ENCODE assay signal across 2 cellular contexts in the genomic region with DNA sequence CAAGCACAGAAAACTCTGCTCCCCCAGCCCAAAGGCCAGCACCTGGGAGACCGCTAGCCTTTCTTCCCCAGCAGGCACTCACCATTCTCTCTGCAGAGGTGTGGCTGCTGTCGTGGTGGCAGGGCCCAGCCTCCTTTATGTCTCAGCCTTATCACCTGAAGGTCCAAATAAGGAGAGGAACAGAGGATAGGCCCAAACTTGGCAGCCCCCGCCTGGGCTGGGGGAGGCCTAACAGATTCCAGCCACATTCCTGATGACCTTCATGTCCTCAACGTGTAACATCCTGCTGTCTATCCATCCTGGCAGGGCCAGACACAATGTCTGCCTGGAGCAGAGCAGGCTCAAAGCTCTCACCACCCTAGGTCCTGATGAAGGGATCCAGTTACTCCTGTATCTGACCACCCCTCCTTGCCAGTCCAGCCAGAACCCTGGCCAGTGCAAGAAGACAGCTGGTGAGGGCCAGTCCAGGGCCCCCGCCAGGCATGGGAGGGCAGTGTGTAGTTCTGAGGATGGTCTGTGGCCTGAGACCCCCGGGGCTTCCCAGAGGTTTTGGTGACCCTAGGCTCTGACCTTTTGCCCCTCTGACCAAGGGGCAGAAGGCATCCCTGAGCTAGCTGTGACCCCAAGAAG.
TF ChIP-seq lines count a peak whose summit lies in the region.

A gene with protein sequence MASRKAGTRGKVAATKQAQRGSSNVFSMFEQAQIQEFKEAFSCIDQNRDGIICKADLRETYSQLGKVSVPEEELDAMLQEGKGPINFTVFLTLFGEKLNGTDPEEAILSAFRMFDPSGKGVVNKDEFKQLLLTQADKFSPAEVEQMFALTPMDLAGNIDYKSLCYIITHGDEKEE (minus strand): TSS at position 112 of the 630 bp plus-strand sequence. CDS start 27 bp downstream, at position 85.

TF ChIP-seq in SK-N-SH, 30 proteins besides CTCF, POLR2A, EP300 and RAD21 (continued from another document):
- TF ChIP-seq, protein P1, sequence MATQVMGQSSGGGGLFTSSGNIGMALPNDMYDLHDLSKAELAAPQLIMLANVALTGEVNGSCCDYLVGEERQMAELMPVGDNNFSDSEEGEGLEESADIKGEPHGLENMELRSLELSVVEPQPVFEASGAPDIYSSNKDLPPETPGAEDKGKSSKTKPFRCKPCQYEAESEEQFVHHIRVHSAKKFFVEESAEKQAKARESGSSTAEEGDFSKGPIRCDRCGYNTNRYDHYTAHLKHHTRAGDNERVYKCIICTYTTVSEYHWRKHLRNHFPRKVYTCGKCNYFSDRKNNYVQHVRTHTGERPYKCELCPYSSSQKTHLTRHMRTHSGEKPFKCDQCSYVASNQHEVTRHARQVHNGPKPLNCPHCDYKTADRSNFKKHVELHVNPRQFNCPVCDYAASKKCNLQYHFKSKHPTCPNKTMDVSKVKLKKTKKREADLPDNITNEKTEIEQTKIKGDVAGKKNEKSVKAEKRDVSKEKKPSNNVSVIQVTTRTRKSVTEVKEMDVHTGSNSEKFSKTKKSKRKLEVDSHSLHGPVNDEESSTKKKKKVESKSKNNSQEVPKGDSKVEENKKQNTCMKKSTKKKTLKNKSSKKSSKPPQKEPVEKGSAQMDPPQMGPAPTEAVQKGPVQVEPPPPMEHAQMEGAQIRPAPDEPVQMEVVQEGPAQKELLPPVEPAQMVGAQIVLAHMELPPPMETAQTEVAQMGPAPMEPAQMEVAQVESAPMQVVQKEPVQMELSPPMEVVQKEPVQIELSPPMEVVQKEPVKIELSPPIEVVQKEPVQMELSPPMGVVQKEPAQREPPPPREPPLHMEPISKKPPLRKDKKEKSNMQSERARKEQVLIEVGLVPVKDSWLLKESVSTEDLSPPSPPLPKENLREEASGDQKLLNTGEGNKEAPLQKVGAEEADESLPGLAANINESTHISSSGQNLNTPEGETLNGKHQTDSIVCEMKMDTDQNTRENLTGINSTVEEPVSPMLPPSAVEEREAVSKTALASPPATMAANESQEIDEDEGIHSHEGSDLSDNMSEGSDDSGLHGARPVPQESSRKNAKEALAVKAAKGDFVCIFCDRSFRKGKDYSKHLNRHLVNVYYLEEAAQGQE (IDR thresholded peaks at IDR 0.05; ENCODE audit: low read depth, low read length): no peak
- no peak for TF ChIP-seq NRF1 (IDR thresholded peaks at IDR 0.05; ENCODE audit: low read depth, low read length)
- TF ChIP-seq IRF3 (IDR thresholded peaks at IDR 0.05; ENCODE audit: low read depth, low read length): no peak
- no peak for TF ChIP-seq NFIC (IDR thresholded peaks at IDR 0.05; ENCODE audit: borderline replicate concordance)
- no peak for TF ChIP-seq FOSL2 (IDR thresholded peaks at IDR 0.05; ENCODE audit: borderline replicate concordance, low read depth)
- no peak for TF ChIP-seq TCF12 (IDR thresholded peaks at IDR 0.05)
- TF ChIP-seq SMC3 (IDR thresholded peaks at IDR 0.05; ENCODE audit: low read depth, low read length): no peak
- no peak for TF ChIP-seq RXRA (IDR thresholded peaks at IDR 0.05; ENCODE audit: borderline replicate concordance, low read depth)
- TF ChIP-seq RCOR1 (IDR thresholded peaks at IDR 0.05; ENCODE audit: low read length): no peak
TF ChIP-seq in SK-N-SH: peak in this region for 0.

TF ChIP-seq in SK-N-SH treated with all-trans-retinoic acid at 6 μM for 48 hours, 23 proteins besides CTCF, POLR2A, EP300 and RAD21 (continued from another document):
- TF ChIP-seq, protein P2, sequence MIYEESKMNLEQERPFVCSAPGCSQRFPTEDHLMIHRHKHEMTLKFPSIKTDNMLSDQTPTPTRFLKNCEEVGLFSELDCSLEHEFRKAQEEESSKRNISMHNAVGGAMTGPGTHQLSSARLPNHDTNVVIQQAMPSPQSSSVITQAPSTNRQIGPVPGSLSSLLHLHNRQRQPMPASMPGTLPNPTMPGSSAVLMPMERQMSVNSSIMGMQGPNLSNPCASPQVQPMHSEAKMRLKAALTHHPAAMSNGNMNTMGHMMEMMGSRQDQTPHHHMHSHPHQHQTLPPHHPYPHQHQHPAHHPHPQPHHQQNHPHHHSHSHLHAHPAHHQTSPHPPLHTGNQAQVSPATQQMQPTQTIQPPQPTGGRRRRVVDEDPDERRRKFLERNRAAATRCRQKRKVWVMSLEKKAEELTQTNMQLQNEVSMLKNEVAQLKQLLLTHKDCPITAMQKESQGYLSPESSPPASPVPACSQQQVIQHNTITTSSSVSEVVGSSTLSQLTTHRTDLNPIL (CRISPR knock-in tag; IDR thresholded peaks at IDR 0.05; ENCODE audit: low read depth): no peak
- TF ChIP-seq, protein P3, sequence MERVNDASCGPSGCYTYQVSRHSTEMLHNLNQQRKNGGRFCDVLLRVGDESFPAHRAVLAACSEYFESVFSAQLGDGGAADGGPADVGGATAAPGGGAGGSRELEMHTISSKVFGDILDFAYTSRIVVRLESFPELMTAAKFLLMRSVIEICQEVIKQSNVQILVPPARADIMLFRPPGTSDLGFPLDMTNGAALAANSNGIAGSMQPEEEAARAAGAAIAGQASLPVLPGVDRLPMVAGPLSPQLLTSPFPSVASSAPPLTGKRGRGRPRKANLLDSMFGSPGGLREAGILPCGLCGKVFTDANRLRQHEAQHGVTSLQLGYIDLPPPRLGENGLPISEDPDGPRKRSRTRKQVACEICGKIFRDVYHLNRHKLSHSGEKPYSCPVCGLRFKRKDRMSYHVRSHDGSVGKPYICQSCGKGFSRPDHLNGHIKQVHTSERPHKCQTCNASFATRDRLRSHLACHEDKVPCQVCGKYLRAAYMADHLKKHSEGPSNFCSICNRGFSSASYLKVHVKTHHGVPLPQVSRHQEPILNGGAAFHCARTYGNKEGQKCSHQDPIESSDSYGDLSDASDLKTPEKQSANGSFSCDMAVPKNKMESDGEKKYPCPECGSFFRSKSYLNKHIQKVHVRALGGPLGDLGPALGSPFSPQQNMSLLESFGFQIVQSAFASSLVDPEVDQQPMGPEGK (CRISPR knock-in tag; IDR thresholded peaks at IDR 0.05; ENCODE audit: borderline replicate concordance): no peak
- TF ChIP-seq ZFP3 (CRISPR knock-in tag; IDR thresholded peaks at IDR 0.05) (no peak), ZC3H10 (CRISPR knock-in tag; IDR thresholded peaks at IDR 0.05) (no peak), ISL1 (CRISPR knock-in tag; IDR thresholded peaks at IDR 0.05) (no peak), ZNF565 (CRISPR knock-in tag; conservative IDR thresholded peaks at IDR 0.05; ENCODE audit: low read depth) (no peak), RARB (CRISPR knock-in tag; IDR thresholded peaks at IDR 0.05) (no peak), SNAI2 (CRISPR knock-in tag; IDR thresholded peaks at IDR 0.05) (no peak), PPARA (CRISPR knock-in tag; IDR thresholded peaks at IDR 0.05; ENCODE audit: borderline replicate concordance) (no peak)
TF ChIP-seq in SK-N-SH treated with all-trans-retinoic acid at 6 μM for 48 hours: peak in this region for 0.
